In genomic region chr6:37103169-37104039, GRCh38 we compare ENCODE assay signal across 8 cellular contexts.
DNase-seq lines count a peak whose midpoint lies in the region; ATAC-seq and TF ChIP-seq lines count a peak whose summit lies in the region.

No MANE protein-coding gene starts in this region.

- H3K36me3 Mint-ChIP-seq in CD8-positive, alpha-beta memory T cell, result no peaks in the 10 kb centered on the region

- H2AK9ac ChIP-seq in IMR-90 (replicated peaks; ENCODE audit: low read depth, low read length, poor library complexity), result peak overlapping the region; percentile 73

- H3K27ac Mint-ChIP-seq in CD8-positive, alpha-beta memory T cell, result peak overlapping the region in 7 of 8 donors; percentile 85 to 95 (median 89)

- H3K79me1 ChIP-seq in IMR-90 (ENCODE audit: low read depth in 1 of 2, low read length in 2 of 2), result no peaks in the 10 kb centered on the region

- DNase-seq in CD8-positive, alpha-beta memory T cell, result no peak
- DNase-seq in IMR-90 (no peak), PC-9 (peak; percentile 92 to 93), body of pancreas (peak; percentile 95 to 98 (median 97)), iPS-NIHi11 (ENCODE audit: low spot score) (peak; percentile 54), skeletal muscle cell (ENCODE audit: low read depth) (no peak), GM13976 (ENCODE audit: low spot score) (no peak), posterior vena cava (ENCODE audit: low spot score) (no peak)

- H3K23ac ChIP-seq in IMR-90 (ENCODE audit: low read depth, low read length), result no peak overlapping the region; the same call in 1 of the 2 replicates

- peak overlapping the region; percentile 66 for H3K4me3 ChIP-seq in CD8-positive, alpha-beta memory T cell (ENCODE audit: low read length)
- H3K4me3 ChIP-seq in IMR-90 (ENCODE audit: insufficient read depth, low read depth, low read length) (no peak overlapping the region), PC-9 (peak overlapping the region; percentile 43), body of pancreas (no peak overlapping the region), skeletal muscle cell (ENCODE audit: low read depth, low read length) (peak overlapping the region; percentile 43)

- dilution Hi-C loops in IMR-90 (cut with HindIII; ENCODE audit: low sequenced_read_pairs, unreplicated experiment), result no loop called here

- H3K9me3 Mint-ChIP-seq in CD8-positive, alpha-beta memory T cell, result no peaks in the 10 kb centered on the region

- peak overlapping the region; percentile 77 for H3K4ac ChIP-seq in IMR-90 (ENCODE audit: low read depth, low read length)

- no peak overlapping the region; the same call in 2 of the 3 replicates for H2BK15ac ChIP-seq in IMR-90 (ENCODE audit: low read depth, low read length)

- H3K9me3 ChIP-seq in CD8-positive, alpha-beta memory T cell (ENCODE audit: low read length), result no peaks in the 10 kb centered on the region
- H3K9me3 ChIP-seq in IMR-90 (ENCODE audit: control insufficient read depth, insufficient read depth, low read length) (no peaks in the 10 kb centered on the region), PC-9 (ENCODE audit: insufficient read depth, low read depth) (no peaks in the 10 kb centered on the region), body of pancreas (no peaks in the 10 kb centered on the region)

- peak overlapping the region; percentile 63 for H3K18ac ChIP-seq in IMR-90 (ENCODE audit: low read depth, low read length)

- peaks cover 38% of the 10 kb centered on the region for H3F3A ChIP-seq in PC-9 (ENCODE audit: insufficient read depth, low read depth)

- peak overlapping the region; percentile 61 for H4K91ac ChIP-seq in IMR-90 (ENCODE audit: insufficient read depth, low read depth, low read length)

- H3K9me2 ChIP-seq in PC-9 (ENCODE audit: insufficient read depth), result no peaks in the 10 kb centered on the region

- no peak for TF ChIP-seq POLR2A in IMR-90 (IDR thresholded peaks at IDR 0.05; ENCODE audit: low read depth, low read length)
- peak in 2 of 3 donors; percentile 60 to 64 for TF ChIP-seq POLR2A in body of pancreas (IDR thresholded peaks at IDR 0.05)

- TF ChIP-seq CTCF in IMR-90 (conservative IDR thresholded peaks at IDR 0.05; ENCODE audit: low read depth, low read length) (no peak), PC-9 (conservative IDR thresholded peaks at IDR 0.05) (no peak), body of pancreas (IDR thresholded peaks at IDR 0.05) (no peak), GM13976 (IDR thresholded peaks at IDR 0.05; ENCODE audit: borderline replicate concordance, control extremely low read depth, extremely low read depth, insufficient read depth, missing control alignments) (no peak)

- H2AFZ ChIP-seq in IMR-90 (replicated peaks; ENCODE audit: low read length, poor library complexity) (peak overlapping the region; percentile 44), PC-9 (no peak overlapping the region)

- in situ Hi-C loops in IMR-90 (cut with MboI; ENCODE audit: low sequenced_read_pairs) (no loop called here), GM13976 (cut with MboI; ENCODE audit: low sequenced_read_pairs, unreplicated experiment) (no loop called here)

- no CpG with 5 or more reads among the region's 10 CpGs for WGBS in IMR-90 (ENCODE audit: extremely low coverage in 2 of 2, insufficient read length in 1 of 2), 2 experiments
- 6 to 11% methylated on average over 10 of the region's 10 CpGs for WGBS in body of pancreas, 2 donors

- H4K5ac ChIP-seq in IMR-90 (ENCODE audit: low read depth, low read length), result peak overlapping the region; percentile 72

- no peaks in the 10 kb centered on the region for H3K79me2 ChIP-seq in PC-9 (ENCODE audit: low read depth)

- H2BK5ac ChIP-seq in IMR-90 (ENCODE audit: low read depth, low read length, poor library complexity, severe bottlenecking), result peak overlapping the region; percentile 4

- peak overlapping the region; percentile 61; the same call in 1 of the 2 replicates for H2AK5ac ChIP-seq in IMR-90 (ENCODE audit: low read depth, low read length)

- intact Hi-C loops in IMR-90 (cut with micrococcal nuclease), result loop anchor here (2.0 kb wide), 2 partner anchors 33 to 45 kb away; no protein-coding TSS in a partner anchor
- intact Hi-C loops in PC-9 (cut with micrococcal nuclease; ENCODE audit: unreplicated experiment), result loop anchor here (1.0 to 2.0 kb wide), 7 partner anchors 10 to 105 kb away; no protein-coding TSS in a partner anchor
- intact Hi-C loops in body of pancreas (cut with DNase I), result loop anchor here (10.0 kb wide), 1 partner anchor 49 kb away; no protein-coding TSS in a partner anchor
- intact Hi-C loops in posterior vena cava (cut with DNase I), result no loop called here

- H4K20me1 ChIP-seq in IMR-90 (ENCODE audit: insufficient read depth, low read length) (no peaks in the 10 kb centered on the region), PC-9 (ENCODE audit: insufficient read depth) (no peaks in the 10 kb centered on the region)

- H3K27me3 Mint-ChIP-seq in CD8-positive, alpha-beta memory T cell, result no peaks in the 10 kb centered on the region

- POLR2A ChIA-PET in CD8-positive, alpha-beta memory T cell (lab: Charles Lee), result interaction anchor here (0.9 to 1.5 kb wide), 2 partner anchors 31 to 67 kb away, joined by 3 to 16 read pairs; partner anchors contain the start of gene PIM1
- POLR2A ChIA-PET in IMR-90 (lab: Charles Lee; ENCODE audit: unreplicated experiment) (no interaction called here), PC-9 (lab: Charles Lee; ENCODE audit: unreplicated experiment) (interaction anchor here (0.5 to 1.4 kb wide), 6 partner anchors 31 to 425 kb away, joined by 3 to 6 read pairs (median 4); partner anchors contain the start of gene CDKN1A)

- H3K4me2 ChIP-seq in IMR-90 (ENCODE audit: low read depth, low read length), result peak overlapping the region; percentile 72
- H3K4me2 ChIP-seq in PC-9, result peak overlapping the region; percentile 74

- H4K8ac ChIP-seq in IMR-90 (ENCODE audit: low read depth in 2 of 2, low read length in 2 of 2), result peak overlapping the region in 1 of 2 experiments; percentile 92; a peak in 2 of 4 replicates

- no peaks in the 10 kb centered on the region for H3K36me3 ChIP-seq in CD8-positive, alpha-beta memory T cell (ENCODE audit: insufficient read depth, low read length)
- H3K36me3 ChIP-seq in IMR-90 (ENCODE audit: control insufficient read depth, insufficient read depth, low read length), result no peaks in the 10 kb centered on the region
- no peaks in the 10 kb centered on the region for H3K36me3 ChIP-seq in PC-9 (ENCODE audit: low read depth)
- no peaks in the 10 kb centered on the region for H3K36me3 ChIP-seq in body of pancreas (replicated peaks in 1 of 2; ENCODE audit: insufficient read depth in 1 of 2, low read depth in 2 of 2)

- H3K4me3 Mint-ChIP-seq in CD8-positive, alpha-beta memory T cell, result peak overlapping the region; percentile 65 to 83 (median 77)

- H3K4me1 ChIP-seq in CD8-positive, alpha-beta memory T cell (ENCODE audit: insufficient read depth, low read length), result peaks cover 21% of the 10 kb centered on the region
- H3K4me1 ChIP-seq in IMR-90 (ENCODE audit: control insufficient read depth, insufficient read depth, low read length) (peaks cover 12% of the 10 kb centered on the region), PC-9 (replicated peaks; ENCODE audit: insufficient read depth) (peaks cover 55% of the 10 kb centered on the region), body of pancreas (peaks cover 32% of the 10 kb centered on the region)

- peak overlapping the region; percentile 18; the same call in 1 of the 2 replicates for H3K56ac ChIP-seq in IMR-90 (ENCODE audit: extremely low read depth, insufficient read depth, low read length)

- H3K4me1 Mint-ChIP-seq in CD8-positive, alpha-beta memory T cell, result peaks cover 21 to 26% (median 24%) of the 10 kb centered on the region in 3 donors

- H2BK20ac ChIP-seq in IMR-90 (ENCODE audit: low read depth, low read length), result peak overlapping the region; percentile 57

- no peaks in the 10 kb centered on the region for H3K9me1 ChIP-seq in IMR-90 (ENCODE audit: insufficient read depth, low read length)

- H2BK120ac ChIP-seq in IMR-90 (ENCODE audit: low read depth, low read length), result peak overlapping the region; percentile 78

- no peak for TF ChIP-seq RAD21 in IMR-90 (IDR thresholded peaks at IDR 0.05; ENCODE audit: low read length)

- peak overlapping the region; percentile 68 for H3K27ac ChIP-seq in CD8-positive, alpha-beta memory T cell (ENCODE audit: low read depth, low read length)
- H3K27ac ChIP-seq in IMR-90 (ENCODE audit: insufficient read depth, low read length) (peak overlapping the region; percentile 62; the same call in 1 of the 2 replicates), PC-9 (peak overlapping the region; percentile 97), body of pancreas (peak overlapping the region; percentile 85 to 98 (median 90))

- CTCF ChIA-PET in CD8-positive, alpha-beta memory T cell (lab: Charles Lee), result interaction anchor here (1.1 to 1.6 kb wide), 5 partner anchors 8 to 74 kb away, joined by 3 to 7 read pairs (median 4); no protein-coding TSS in a partner anchor
- CTCF ChIA-PET in IMR-90 (lab: Yijun Ruan, JAX) (no interaction called here), PC-9 (lab: Charles Lee) (interaction anchor here (1.5 to 1.7 kb wide), 2 partner anchors 52 to 67 kb away, joined by 3 to 7 read pairs; partner anchors contain the start of gene PIM1)

- H3K27me3 ChIP-seq in CD8-positive, alpha-beta memory T cell (ENCODE audit: insufficient read depth, low read length, poor library complexity, severe bottlenecking), result no peaks in the 10 kb centered on the region
- no peaks in the 10 kb centered on the region for H3K27me3 ChIP-seq in IMR-90 (ENCODE audit: control insufficient read depth, insufficient read depth, low read length)
- H3K27me3 ChIP-seq in PC-9 (ENCODE audit: insufficient read depth, low read depth), result no peaks in the 10 kb centered on the region
- H3K27me3 ChIP-seq in body of pancreas, result no peaks in the 10 kb centered on the region

- BruUV-seq in IMR-90 (replicated peaks; lab: Mats Ljungman, UMichigan) (no TSS peak), PC-9 (replicated peaks; lab: Mats Ljungman, UMichigan) (TSS peak; percentile 48)

- peak overlapping the region; percentile 39 for H3K9ac ChIP-seq in IMR-90 (ENCODE audit: low read depth, low read length)

- peak overlapping the region; percentile 70 for H3K14ac ChIP-seq in IMR-90 (replicated peaks; ENCODE audit: low read depth, low read length)

- ATAC-seq in IMR-90 (ENCODE audit: low read depth) (peak; percentile 2), body of pancreas (peak; percentile 86)

TF ChIP-seq in IMR-90, 13 proteins besides CTCF, POLR2A, EP300 and RAD21 (continues in another document):
- TF ChIP-seq RCOR1 (IDR thresholded peaks at IDR 0.05; ENCODE audit: insufficient replicate concordance, low read length) (no peak), BHLHE40 (IDR thresholded peaks at IDR 0.05; ENCODE audit: low read depth, low read length) (no peak)
- TF ChIP-seq, protein P1, sequence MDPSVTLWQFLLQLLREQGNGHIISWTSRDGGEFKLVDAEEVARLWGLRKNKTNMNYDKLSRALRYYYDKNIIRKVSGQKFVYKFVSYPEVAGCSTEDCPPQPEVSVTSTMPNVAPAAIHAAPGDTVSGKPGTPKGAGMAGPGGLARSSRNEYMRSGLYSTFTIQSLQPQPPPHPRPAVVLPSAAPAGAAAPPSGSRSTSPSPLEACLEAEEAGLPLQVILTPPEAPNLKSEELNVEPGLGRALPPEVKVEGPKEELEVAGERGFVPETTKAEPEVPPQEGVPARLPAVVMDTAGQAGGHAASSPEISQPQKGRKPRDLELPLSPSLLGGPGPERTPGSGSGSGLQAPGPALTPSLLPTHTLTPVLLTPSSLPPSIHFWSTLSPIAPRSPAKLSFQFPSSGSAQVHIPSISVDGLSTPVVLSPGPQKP (IDR thresholded peaks at IDR 0.05; ENCODE audit: borderline replicate concordance, low read depth, low read length), result no peak

Comparison
In these comparisons a context has a peak if more than half of its experiments do, and no peak if none do; other contexts are left out.
1. DNase-seq: peak in PC-9 (2 of 2), body of pancreas (4 of 4) and iPS-NIHi11 (single experiment); none in CD8-positive, alpha-beta memory T cell (0 of 5), IMR-90 (single experiment), skeletal muscle cell (single experiment), GM13976 (single experiment) and posterior vena cava (single experiment).
2. H3K4me3 ChIP-seq: peak in CD8-positive, alpha-beta memory T cell (single experiment), PC-9 (single experiment) and skeletal muscle cell (single experiment); none in IMR-90 (single experiment) and body of pancreas (0 of 2).
3. intact Hi-C loops: an anchor here in IMR-90 (2.0 kb wide), PC-9 (1.0 to 2.0 kb wide) and body of pancreas (10.0 kb wide); none called in posterior vena cava.
4. Peak in every context shown above with its lines, with median percentiles within 50 percentile points of each other: H3K27ac ChIP-seq.